Comparison of ENCODE assay signal across 10 cellular contexts in the genomic region with DNA sequence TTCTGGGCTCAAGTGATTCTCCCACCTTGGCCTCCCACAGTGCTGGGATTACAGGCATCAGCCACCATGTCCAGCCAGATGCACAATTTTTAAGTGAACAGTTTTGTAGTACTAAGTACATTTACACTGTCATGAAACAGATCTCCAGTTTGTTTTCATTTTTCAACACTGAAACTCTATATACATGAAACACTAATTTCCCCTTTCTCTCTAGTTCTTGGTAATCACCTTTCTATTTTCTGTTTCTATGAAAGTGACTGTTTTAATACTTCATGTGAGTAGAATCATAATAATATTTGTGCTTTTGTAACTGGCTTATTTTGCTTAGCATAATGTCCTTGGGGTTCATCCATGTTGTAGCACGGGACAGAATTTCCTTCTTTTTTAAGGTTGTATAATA.
DNase-seq lines count a peak whose midpoint lies in the region; ATAC-seq and TF ChIP-seq lines count a peak whose summit lies in the region.
"Had no signal": no experiment of that assay in that cellular context is flagged by ENCODE, and none has a peak within 500 bp of the region (broad histone marks: within the 10 kb centered on the region; RNA-seq: fewer than 3 reads in every experiment).

No MANE protein-coding gene starts in this region.

- no peak for DNase-seq in activated naive CD4-positive, alpha-beta T cell treated with anti-CD3 and anti-CD28 coated beads, Interleukin-2, amount 10 ng/mL, durations not matched to agents 7 days and 5 days
- no peak for DNase-seq in activated naive CD4-positive, alpha-beta T cell treated with anti-CD3 and anti-CD28 coated beads for 36 hours
- DNase-seq in nephron progenitor cell (no peak), heart right ventricle (no peak), OCI-M1 (lab: John Stamatoyannopoulos, UW) (no peak), uterus (no peak)
- DNase-seq: colonic mucosa, foreskin fibroblast had no signal

- CTCF ChIA-PET in activated naive CD4-positive, alpha-beta T cell treated with anti-CD3 and anti-CD28 coated beads, Interleukin-2, amount 10 ng/mL, durations not matched to agents 7 days and 5 days (lab: Charles Lee): no interaction called here
- CTCF ChIA-PET in activated naive CD4-positive, alpha-beta T cell treated with anti-CD3 and anti-CD28 coated beads for 36 hours (lab: Charles Lee): interaction anchor here (1.1 to 1.5 kb wide), 2 partner anchors 17 to 24 kb away, joined by 3 to 4 read pairs; no protein-coding TSS in a partner anchor

- H3K4me3 ChIP-seq in heart right ventricle (no peak overlapping the region), uterus (no peak overlapping the region)
- H3K4me3 ChIP-seq: colonic mucosa had no signal

- H3K9me3 Mint-ChIP-seq in activated naive CD4-positive, alpha-beta T cell treated with anti-CD3 and anti-CD28 coated beads, Interleukin-2, amount 10 ng/mL, durations not matched to agents 7 days and 5 days: no peaks in the 10 kb centered on the region
- H3K9me3 Mint-ChIP-seq in activated naive CD4-positive, alpha-beta T cell treated with anti-CD3 and anti-CD28 coated beads for 36 hours: no peaks in the 10 kb centered on the region
- no peaks in the 10 kb centered on the region for H3K9me3 Mint-ChIP-seq in nephron progenitor cell

- H3K27me3 ChIP-seq in heart right ventricle (no peaks in the 10 kb centered on the region), uterus (no peaks in the 10 kb centered on the region)
- H3K27me3 ChIP-seq: colonic mucosa had no signal

- TF ChIP-seq POLR2A in uterus (IDR thresholded peaks at IDR 0.05): no peak

- no peak overlapping the region for H3K4me3 Mint-ChIP-seq in activated naive CD4-positive, alpha-beta T cell treated with anti-CD3 and anti-CD28 coated beads, Interleukin-2, amount 10 ng/mL, durations not matched to agents 7 days and 5 days
- H3K4me3 Mint-ChIP-seq in activated naive CD4-positive, alpha-beta T cell treated with anti-CD3 and anti-CD28 coated beads for 36 hours: no peak overlapping the region
- no peak overlapping the region for H3K4me3 Mint-ChIP-seq in nephron progenitor cell

- TF ChIP-seq CTCF in nephron progenitor cell (IDR thresholded peaks at IDR 0.05) (no peak), heart right ventricle (IDR thresholded peaks at IDR 0.05) (no peak), uterus (IDR thresholded peaks at IDR 0.05) (no peak)

- peaks cover 0 to 5% (median 0%) of the 10 kb centered on the region in 9 donors for H3K4me1 ChIP-seq in heart right ventricle
- no peaks in the 10 kb centered on the region for H3K4me1 ChIP-seq in uterus
- H3K4me1 ChIP-seq: colonic mucosa had no signal

- peaks cover 9% of the 10 kb centered on the region for H3K4me1 Mint-ChIP-seq in activated naive CD4-positive, alpha-beta T cell treated with anti-CD3 and anti-CD28 coated beads, Interleukin-2, amount 10 ng/mL, durations not matched to agents 7 days and 5 days
- H3K4me1 Mint-ChIP-seq in activated naive CD4-positive, alpha-beta T cell treated with anti-CD3 and anti-CD28 coated beads for 36 hours (ENCODE audit: low read depth): peaks cover 15% of the 10 kb centered on the region
- H3K4me1 Mint-ChIP-seq in nephron progenitor cell: no peaks in the 10 kb centered on the region

- H3K36me3 Mint-ChIP-seq in activated naive CD4-positive, alpha-beta T cell treated with anti-CD3 and anti-CD28 coated beads, Interleukin-2, amount 10 ng/mL, durations not matched to agents 7 days and 5 days: peaks cover 38% of the 10 kb centered on the region
- H3K36me3 Mint-ChIP-seq in activated naive CD4-positive, alpha-beta T cell treated with anti-CD3 and anti-CD28 coated beads for 36 hours (ENCODE audit: low read depth): peaks cover 41% of the 10 kb centered on the region
- H3K36me3 Mint-ChIP-seq in nephron progenitor cell (ENCODE audit: low read depth): peaks cover 14% of the 10 kb centered on the region

- peaks cover 0 to 95% (median 3%) of the 10 kb centered on the region in 9 donors for H3K36me3 ChIP-seq in heart right ventricle
- H3K36me3 ChIP-seq in uterus: no peaks in the 10 kb centered on the region

- H3K27ac ChIP-seq in heart right ventricle: no peak overlapping the region
- no peak overlapping the region for H3K27ac ChIP-seq in uterus
- H3K27ac ChIP-seq: colonic mucosa had no signal

- peak overlapping the region; percentile 12 for H3K27ac Mint-ChIP-seq in activated naive CD4-positive, alpha-beta T cell treated with anti-CD3 and anti-CD28 coated beads, Interleukin-2, amount 10 ng/mL, durations not matched to agents 7 days and 5 days
- no peak overlapping the region for H3K27ac Mint-ChIP-seq in activated naive CD4-positive, alpha-beta T cell treated with anti-CD3 and anti-CD28 coated beads for 36 hours
- H3K27ac Mint-ChIP-seq in nephron progenitor cell: peak overlapping the region; percentile 50

- H3K27me3 Mint-ChIP-seq in activated naive CD4-positive, alpha-beta T cell treated with anti-CD3 and anti-CD28 coated beads, Interleukin-2, amount 10 ng/mL, durations not matched to agents 7 days and 5 days: no peaks in the 10 kb centered on the region
- H3K27me3 Mint-ChIP-seq in activated naive CD4-positive, alpha-beta T cell treated with anti-CD3 and anti-CD28 coated beads for 36 hours (ENCODE audit: low read depth): no peaks in the 10 kb centered on the region
- no peaks in the 10 kb centered on the region for H3K27me3 Mint-ChIP-seq in nephron progenitor cell (ENCODE audit: low read depth, poor library complexity)

- peak; percentile 96 for ATAC-seq in GM21576 (IDR thresholded peaks at IDR 0.05; ENCODE audit: unreplicated experiment)
- peak; percentile 92 for ATAC-seq in HG03108 (IDR thresholded peaks at IDR 0.05; ENCODE audit: unreplicated experiment)
- ATAC-seq in heart right ventricle: no peak

- intact Hi-C loops in activated naive CD4-positive, alpha-beta T cell treated with anti-CD3 and anti-CD28 coated beads for 36 hours (cut with micrococcal nuclease): loop anchor here (1.0 to 5.0 kb wide), 5 partner anchors 15 to 238 kb away; no protein-coding TSS in a partner anchor
- intact Hi-C loops in heart right ventricle (cut with DNase I) (loop anchor here in 1 of 10 donors (10.0 kb wide), 1 partner anchor 49 kb away; no protein-coding TSS in a partner anchor), uterus (cut with DNase I; ENCODE audit: low total_unique reads) (no loop called here)

- no peaks in the 10 kb centered on the region for H3K9me3 ChIP-seq in heart right ventricle
- H3K9me3 ChIP-seq in uterus: no peaks in the 10 kb centered on the region
- H3K9me3 ChIP-seq: colonic mucosa had no signal

- WGBS in heart right ventricle, 2 donors: 96 to 100% methylated on average over 1 of the region's 1 CpG

Comparison
In these comparisons a context has a peak if more than half of its experiments do, and no peak if none do; other contexts are left out.
1. ATAC-seq: peak in GM21576 (single experiment) and HG03108 (single experiment); none in heart right ventricle (0 of 8).